Comparison of ENCODE assay signal across 26 cellular contexts in genomic region chr16:10200823-10201571, GRCh38. TPM values are rescaled to one million over a fixed set of nuclear protein-coding genes. Genes with fewer than 3 reads are reported as not detected.
"Had no signal": no experiment of that assay in that cellular context is flagged by ENCODE, and none has a peak within 500 bp of the region (broad histone marks: within the 10 kb centered on the region; RNA-seq: fewer than 3 reads in every experiment).

No MANE protein-coding gene starts in this region.

- FAIRE-seq: astrocyte, TTC549 had no signal

- H3K27ac Mint-ChIP-seq: activated CD4-positive, alpha-beta T cell treated with anti-CD3 and anti-CD28 coated beads for 36 hours; activated CD4-positive, alpha-beta T cell treated with anti-CD3 and anti-CD28 coated beads, Interleukin-2, amount 10 ng/mL, durations not matched to agents 7 days and 5 days; activated CD8-positive, alpha-beta T cell treated with anti-CD3 and anti-CD28 coated beads, Interleukin-2, amount 10 ng/mL, durations not matched to agents 7 days and 5 days; activated T-cell treated with anti-CD3 and anti-CD28 coated beads, Interleukin-2, amount 50 U/mL, for 24 hours; activated T-helper 2 cell treated with anti-CD3 and anti-CD28 coated beads, Interferon-gamma antibody, Interleukin-2, Interleukin-4, amounts not matched to agents 10 μg/mL and 5 μg/mL and 100 μg/mL, durations not matched to agents 14 hours and 24 hours and 36 hours; T-helper 1 cell treated with Interleukin-12 subunit alpha and Interleukin-12 subunit beta and Interleukin-4 antibody, amounts not matched to agents 30 μg/mL and 1 μg/mL, for 36 hours; T-helper 2 cell treated with Interferon-gamma antibody and Interleukin-4, amounts not matched to agents 5 μg/mL and 100 μg/mL, for 36 hours had no signal

- H3K4me3 Mint-ChIP-seq: activated CD4-positive, alpha-beta T cell treated with anti-CD3 and anti-CD28 coated beads for 36 hours; activated CD4-positive, alpha-beta T cell treated with anti-CD3 and anti-CD28 coated beads, Interleukin-2, amount 10 ng/mL, durations not matched to agents 7 days and 5 days; activated CD8-positive, alpha-beta T cell treated with anti-CD3 and anti-CD28 coated beads, Interleukin-2, amount 10 ng/mL, durations not matched to agents 7 days and 5 days; activated T-cell treated with anti-CD3 and anti-CD28 coated beads, Interleukin-2, amount 50 U/mL, for 24 hours; T-helper 1 cell treated with Interleukin-12 subunit alpha and Interleukin-12 subunit beta and Interleukin-4 antibody, amounts not matched to agents 30 μg/mL and 1 μg/mL, for 36 hours; T-helper 2 cell treated with Interferon-gamma antibody and Interleukin-4, amounts not matched to agents 5 μg/mL and 100 μg/mL, for 36 hours had no signal

- H3K27me3 Mint-ChIP-seq: activated CD4-positive, alpha-beta T cell treated with anti-CD3 and anti-CD28 coated beads, Interleukin-2, amount 10 ng/mL, durations not matched to agents 7 days and 5 days had no signal

- H3K36me3 ChIP-seq: adrenal gland, breast epithelium, Peyer's patch, SJSA1 had no signal

- H3K9me3 ChIP-seq: adrenal gland, body of pancreas, SJSA1, SK-N-SH had no signal

- H3K9ac ChIP-seq: SK-N-SH had no signal

- H3K4me1 ChIP-seq: adrenal gland, body of pancreas, breast epithelium, Peyer's patch, SJSA1 had no signal

- H3K4me3 ChIP-seq: adrenal gland, body of pancreas, breast epithelium, Peyer's patch, SJSA1 had no signal

- H3K27ac ChIP-seq: adrenal gland, body of pancreas, breast epithelium, Peyer's patch, SJSA1 had no signal

- H3K4me2 ChIP-seq: SK-N-SH had no signal

- DNase-seq: activated CD4-positive, alpha-beta T cell treated with anti-CD3 and anti-CD28 coated beads for 36 hours; activated CD4-positive, alpha-beta T cell treated with anti-CD3 and anti-CD28 coated beads, Interleukin-2, amount 10 ng/mL, durations not matched to agents 7 days and 5 days; activated CD4-positive, alpha-beta T cell treated with anti-CD3 and anti-CD28 coated beads, Interleukin-2, amount 50 U/mL, for 48 hours; activated CD8-positive, alpha-beta T cell treated with anti-CD3 and anti-CD28 coated beads, Interleukin-2, amount 10 ng/mL, durations not matched to agents 7 days and 5 days; activated naive CD4-positive, alpha-beta T cell treated with anti-CD3 and anti-CD28 coated beads, Interleukin-2, amount 50 U/mL, for 16 hours; activated T-cell treated with anti-CD3 and anti-CD28 coated beads, Interleukin-2, amount 50 U/mL, for 24 hours; adrenal gland; body of pancreas; NCI-H1092 treated with DMSO at 0.1 percent for 48 hours; NCI-H1417; NCI-H146; NCI-H1930; NCI-H345; NCI-H524 treated with DMSO at 0.1 percent for 48 hours; Peyer's patch; RPMI8226; SHP77 treated with DMSO at 0.1 percent for 48 hours; SK-N-SH had no signal

- ATAC-seq: activated CD4-positive, alpha-beta T cell treated with anti-CD3 and anti-CD28 coated beads for 36 hours; activated CD8-positive, alpha-beta T cell treated with anti-CD3 and anti-CD28 coated beads, Interleukin-2, amount 10 ng/mL, durations not matched to agents 7 days and 5 days; body of pancreas had no signal

- H3K27me3 ChIP-seq: adrenal gland, body of pancreas, breast epithelium, Peyer's patch, SJSA1 had no signal

- H3K9me2 ChIP-seq: SK-N-SH had no signal

- H3K4me1 Mint-ChIP-seq: activated CD4-positive, alpha-beta T cell treated with anti-CD3 and anti-CD28 coated beads for 36 hours; activated CD4-positive, alpha-beta T cell treated with anti-CD3 and anti-CD28 coated beads, Interleukin-2, amount 10 ng/mL, durations not matched to agents 7 days and 5 days had no signal

- H3K9me3 Mint-ChIP-seq: activated T-helper 2 cell treated with anti-CD3 and anti-CD28 coated beads, Interferon-gamma antibody, Interleukin-2, Interleukin-4, amounts not matched to agents 10 μg/mL and 5 μg/mL and 100 μg/mL, durations not matched to agents 14 hours and 24 hours and 36 hours; T-helper 1 cell treated with Interleukin-12 subunit alpha and Interleukin-12 subunit beta and Interleukin-4 antibody, amounts not matched to agents 30 μg/mL and 1 μg/mL, for 36 hours had no signal

RNA-seq across cellular contexts. Expression of gene GRIN2A, which starts 18.8 kb away (rescaled TPM):
- total RNA-seq: activated CD4-positive, alpha-beta T cell treated with anti-CD3 and anti-CD28 coated beads for 36 hours; activated CD4-positive, alpha-beta T cell treated with anti-CD3 and anti-CD28 coated beads, Interleukin-2, amount 10 ng/mL, durations not matched to agents 7 days and 5 days; activated CD8-positive, alpha-beta T cell treated with anti-CD3 and anti-CD28 coated beads, Interleukin-2, amount 10 ng/mL, durations not matched to agents 7 days and 5 days; activated T-helper 2 cell treated with anti-CD3 and anti-CD28 coated beads, Interferon-gamma antibody, Interleukin-2, Interleukin-4, amounts not matched to agents 10 μg/mL and 5 μg/mL and 100 μg/mL, durations not matched to agents 14 hours and 24 hours and 36 hours; NCI-H460; SJSA1 had no signal
- polyA plus RNA-seq: SK-N-SH had no signal
